9 cellular contexts compared by ENCODE assay signal in the genomic region with DNA sequence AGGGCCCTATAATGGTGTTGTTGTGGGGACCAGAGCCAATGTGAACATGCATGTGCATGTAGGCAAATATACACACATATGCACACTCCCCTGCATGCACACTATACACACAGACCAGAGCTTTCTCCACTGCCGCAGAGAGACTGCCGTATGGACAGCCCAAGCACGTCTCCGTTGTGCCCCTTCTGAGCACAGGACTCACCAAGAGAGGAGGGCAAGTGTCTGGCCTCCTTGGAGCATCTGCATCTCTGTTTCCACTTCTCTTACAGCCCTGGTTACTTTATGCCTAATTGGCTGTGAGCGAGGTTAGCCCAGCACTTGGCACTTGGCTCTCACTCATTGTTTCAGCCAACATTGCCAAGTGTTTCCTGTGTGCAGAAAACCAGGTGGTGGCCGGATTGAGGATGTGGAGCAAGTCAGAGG. TPM values are rescaled to one million over a fixed set of nuclear protein-coding genes. Genes with fewer than 3 reads are reported as not detected.
DNase-seq lines count a peak whose midpoint lies in the region; ATAC-seq, FAIRE-seq and TF ChIP-seq lines count a peak whose summit lies in the region.
"Had no signal": no experiment of that assay in that cellular context is flagged by ENCODE, and none has a peak within 500 bp of the region (broad histone marks: within the 10 kb centered on the region; RNA-seq: fewer than 3 reads in every experiment).

No MANE protein-coding gene starts in this region.

- H3K36me3 Mint-ChIP-seq in activated naive CD8-positive, alpha-beta T cell treated with anti-CD3 and anti-CD28 coated beads for 36 hours = peaks cover 14% of the 10 kb centered on the region

- no peak for DNase-seq in A549 (ENCODE audit: low read depth in 1 of 2, low spot score in 1 of 2)
- DNase-seq in activated naive CD8-positive, alpha-beta T cell treated with anti-CD3 and anti-CD28 coated beads for 36 hours = no peak
- DNase-seq in NCI-H2227 (lab: John Stamatoyannopoulos, UW; ENCODE audit: unreplicated experiment) = no peak
- no peak for DNase-seq in T-helper 9 cell
- no peak for DNase-seq in HCEC 1CT
- no peak for DNase-seq in BE2C

- H3K4me3 ChIP-seq in A549 (no peak overlapping the region), BE2C (ENCODE audit: low read depth, low read length) (no peak overlapping the region)

- peaks cover 11% of the 10 kb centered on the region for H3K9me3 Mint-ChIP-seq in activated naive CD8-positive, alpha-beta T cell treated with anti-CD3 and anti-CD28 coated beads for 36 hours

- POLR2A ChIA-PET in A549 (lab: Yijun Ruan, JAX) = interaction anchor here (1.2 kb wide), 1 partner anchor 9 kb away, joined by 4 read pairs; no protein-coding TSS in a partner anchor

- 92% methylated on average over 6 of the region's 6 CpGs for WGBS in A549 (ENCODE audit: missing lambda C conversion rate)

- H3K4me1 ChIP-seq in A549 (peaks cover 21% of the 10 kb centered on the region), BE2C (peaks cover 29% of the 10 kb centered on the region)

- H3K27ac Mint-ChIP-seq in activated naive CD8-positive, alpha-beta T cell treated with anti-CD3 and anti-CD28 coated beads for 36 hours = peak overlapping the region; percentile 85

- peaks cover 68% of the 10 kb centered on the region for H3K4me1 Mint-ChIP-seq in activated naive CD8-positive, alpha-beta T cell treated with anti-CD3 and anti-CD28 coated beads for 36 hours

- no peaks in the 10 kb centered on the region for H3K27me3 Mint-ChIP-seq in activated naive CD8-positive, alpha-beta T cell treated with anti-CD3 and anti-CD28 coated beads for 36 hours

- TF ChIP-seq RAD21 in A549 (conservative IDR thresholded peaks at IDR 0.05 in 1 of 2, IDR thresholded peaks at IDR 0.05 in 1 of 2) = no peak

- H3K27me3 ChIP-seq in BE2C = no peaks in the 10 kb centered on the region

- H3K4me3 Mint-ChIP-seq in activated naive CD8-positive, alpha-beta T cell treated with anti-CD3 and anti-CD28 coated beads for 36 hours = peak overlapping the region; percentile 37

- CTCF ChIA-PET in A549 (lab: Yijun Ruan, JAX) = interaction anchor here (1.0 to 2.8 kb wide), 5 partner anchors 10 to 95 kb away, joined by 3 to 9 read pairs (median 3); no protein-coding TSS in a partner anchor

- no peaks in the 10 kb centered on the region for H3K36me3 ChIP-seq in BE2C

- H3K27ac ChIP-seq in A549 = peak overlapping the region; percentile 73 to 81

- H3K4me2 ChIP-seq in A549 = peak overlapping the region; percentile 61

- ATAC-seq in A549 (no peak; a peak in 1 of 6 replicates), GM19023 (IDR thresholded peaks at IDR 0.05; ENCODE audit: unreplicated experiment) (peak; percentile 19), HG03139 (IDR thresholded peaks at IDR 0.05; ENCODE audit: unreplicated experiment) (peak; percentile 6)

- no peak for FAIRE-seq in A549 (lab: Jason Lieb, UNC)

- H3K9me3 ChIP-seq in A549 (no peaks in the 10 kb centered on the region; the same call in 2 of the 3 replicates), BE2C (no peaks in the 10 kb centered on the region)

- TF ChIP-seq EP300 in A549 (IDR thresholded peaks at IDR 0.05) = no peak

- TF ChIP-seq POLR2A in A549 (IDR thresholded peaks at IDR 0.05; ENCODE audit: low read length) = no peak

- TF ChIP-seq CTCF in A549 (IDR thresholded peaks at IDR 0.05) (no peak), BE2C (IDR thresholded peaks at IDR 0.05; ENCODE audit: low read depth, low read length) (no peak)

TF ChIP-seq in A549, 52 proteins besides CTCF, POLR2A, EP300 and RAD21:
- no peak for TF ChIP-seq NPAS2 (CRISPR knock-in tag; IDR thresholded peaks at IDR 0.05; ENCODE audit: borderline replicate concordance)
- TF ChIP-seq, protein P1, sequence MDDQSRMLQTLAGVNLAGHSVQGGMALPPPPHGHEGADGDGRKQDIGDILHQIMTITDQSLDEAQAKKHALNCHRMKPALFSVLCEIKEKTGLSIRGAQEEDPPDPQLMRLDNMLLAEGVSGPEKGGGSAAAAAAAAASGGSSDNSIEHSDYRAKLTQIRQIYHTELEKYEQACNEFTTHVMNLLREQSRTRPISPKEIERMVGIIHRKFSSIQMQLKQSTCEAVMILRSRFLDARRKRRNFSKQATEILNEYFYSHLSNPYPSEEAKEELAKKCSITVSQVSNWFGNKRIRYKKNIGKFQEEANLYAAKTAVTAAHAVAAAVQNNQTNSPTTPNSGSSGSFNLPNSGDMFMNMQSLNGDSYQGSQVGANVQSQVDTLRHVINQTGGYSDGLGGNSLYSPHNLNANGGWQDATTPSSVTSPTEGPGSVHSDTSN (IDR thresholded peaks at IDR 0.05) = no peak
- no peak for TF ChIP-seq ZC3H11A (IDR thresholded peaks at IDR 0.05)
- TF ChIP-seq HOXB13 (CRISPR knock-in tag; IDR thresholded peaks at IDR 0.05; ENCODE audit: low read depth) = no peak
- TF ChIP-seq, protein P2, sequence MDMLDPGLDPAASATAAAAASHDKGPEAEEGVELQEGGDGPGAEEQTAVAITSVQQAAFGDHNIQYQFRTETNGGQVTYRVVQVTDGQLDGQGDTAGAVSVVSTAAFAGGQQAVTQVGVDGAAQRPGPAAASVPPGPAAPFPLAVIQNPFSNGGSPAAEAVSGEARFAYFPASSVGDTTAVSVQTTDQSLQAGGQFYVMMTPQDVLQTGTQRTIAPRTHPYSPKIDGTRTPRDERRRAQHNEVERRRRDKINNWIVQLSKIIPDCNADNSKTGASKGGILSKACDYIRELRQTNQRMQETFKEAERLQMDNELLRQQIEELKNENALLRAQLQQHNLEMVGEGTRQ (IDR thresholded peaks at IDR 0.05) = no peak
- TF ChIP-seq CBX2 (IDR thresholded peaks at IDR 0.05; ENCODE audit: borderline replicate concordance, low read depth) = no peak
- no peak for TF ChIP-seq JUNB (IDR thresholded peaks at IDR 0.05)
- TF ChIP-seq NFE2L2 (conservative IDR thresholded peaks at IDR 0.05; ENCODE audit: low read length) = no peak
- TF ChIP-seq MAFK (IDR thresholded peaks at IDR 0.05; ENCODE audit: partially characterized antibody) = no peak
- no peak for TF ChIP-seq NR3C1 (IDR thresholded peaks at IDR 0.05)
- no peak for TF ChIP-seq RNF2 (IDR thresholded peaks at IDR 0.05; ENCODE audit: borderline replicate concordance, low read depth)
- TF ChIP-seq, protein P3, sequence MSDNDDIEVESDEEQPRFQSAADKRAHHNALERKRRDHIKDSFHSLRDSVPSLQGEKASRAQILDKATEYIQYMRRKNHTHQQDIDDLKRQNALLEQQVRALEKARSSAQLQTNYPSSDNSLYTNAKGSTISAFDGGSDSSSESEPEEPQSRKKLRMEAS (IDR thresholded peaks at IDR 0.05) = no peak
- no peak for TF ChIP-seq FOXS1 (CRISPR knock-in tag; IDR thresholded peaks at IDR 0.05)
- TF ChIP-seq HOXB5 (CRISPR knock-in tag; IDR thresholded peaks at IDR 0.05) = no peak
- TF ChIP-seq TFCP2L1 (CRISPR knock-in tag; IDR thresholded peaks at IDR 0.05) = no peak
- no peak for TF ChIP-seq SREBF2 (IDR thresholded peaks at IDR 0.05)
TF ChIP-seq in A549: peak in this region for 0.

RNA-seq across cellular contexts. Expression of a gene that starts 30.4 kb away (rescaled TPM):
- polyA plus RNA-seq in A549 (2011; rRNA removed) (0.21 TPM in 1 of 2 replicates, not detected in the other), A549 (2017; fragmentation: RNase III; extraction: RNeasy Plus Mini Kit Qiagen cat#74134 plus additional on column Dnase treatment) (0.34 TPM in 1 of 3 replicates, not detected in the others)
- polyA plus RNA-seq in A549 (2012; cell fraction: cytosol; rRNA removed) = 0.19 TPM in 2 replicates
- polyA plus RNA-seq in A549 (2012; cell fraction: nucleus; rRNA removed) = 0.11 and 0.76 TPM in 2 replicates
- polyA minus RNA-seq in A549 (2011; rRNA and poly(A)+ RNA removed) = not detected in 2 replicates
- total RNA-seq in activated naive CD8-positive, alpha-beta T cell treated with anti-CD3 and anti-CD28 coated beads for 36 hours = 100 to 1,000 TPM; 103 to 107 TPM
- not detected for polyA plus RNA-seq in BE2C (2012; ENCODE audit: insufficient read depth, insufficient read length, low read depth)
- total RNA-seq: myocyte had no signal

RNA-seq across cellular contexts. Expression of a gene that starts 43.5 kb away (rescaled TPM):
- polyA plus RNA-seq in A549 (2011; rRNA removed) = not detected in 2 replicates
- not detected in 2 replicates for polyA plus RNA-seq in A549 (2012; cell fraction: cytosol; rRNA removed)
- not detected in 2 replicates for polyA plus RNA-seq in A549 (2012; cell fraction: nucleus; rRNA removed)
- not detected in 3 replicates for polyA plus RNA-seq in A549 (2017; fragmentation: RNase III; extraction: RNeasy Plus Mini Kit Qiagen cat#74134 plus additional on column Dnase treatment)
- polyA minus RNA-seq in A549 (2011; rRNA and poly(A)+ RNA removed) = not detected in 2 replicates
- total RNA-seq in activated naive CD8-positive, alpha-beta T cell treated with anti-CD3 and anti-CD28 coated beads for 36 hours = under 1 TPM; 0.20 to 0.49 TPM
- not detected for polyA plus RNA-seq in BE2C (2012; ENCODE audit: insufficient read depth, insufficient read length, low read depth)
- total RNA-seq: myocyte had no signal

Comparison
In these comparisons a context has a peak if more than half of its experiments do, and no peak if none do; other contexts are left out.
1. ATAC-seq: peak in GM19023 (single experiment) and HG03139 (single experiment); none in A549 (0 of 2).